Comparison of ENCODE assay signal across 18 cellular contexts in genomic region chr2:10415048-10415447, GRCh38.
"Had no signal": no experiment of that assay in that cellular context is flagged by ENCODE, and none has a peak within 500 bp of the region (broad histone marks: within the 10 kb centered on the region; RNA-seq: fewer than 3 reads in every experiment).

No MANE protein-coding gene starts in this region.

- H3K36me3 Mint-ChIP-seq: type B pancreatic cell had no signal

- H3K27ac Mint-ChIP-seq: activated CD4-positive, alpha-beta T cell treated with anti-CD3 and anti-CD28 coated beads, Interleukin-2, amount 10 ng/mL, durations not matched to agents 24 days and 14 days; activated CD8-positive, alpha-beta T cell treated with anti-CD3 and anti-CD28 coated beads, Interleukin-2, amount 10 ng/mL, durations not matched to agents 7 days and 5 days; activated naive CD4-positive, alpha-beta T cell treated with anti-CD3 and anti-CD28 coated beads for 36 hours; activated naive CD8-positive, alpha-beta T cell treated with anti-CD3 and anti-CD28 coated beads, Interleukin-2, amount 50 U/mL, for 24 hours; activated T-cell treated with anti-CD3 and anti-CD28 coated beads, Interleukin-2, amount 50 U/mL, for 24 hours; stimulated activated naive CD8-positive, alpha-beta T cell treated with anti-CD3 and anti-CD28 coated beads, Interleukin-15, Interleukin-2, amounts not matched to agents 100 ng/mL and 50 ng/mL, for 24 hours; type B pancreatic cell had no signal

- H3K9me3 Mint-ChIP-seq: activated CD4-positive, alpha-beta T cell treated with anti-CD3 and anti-CD28 coated beads, Interleukin-2, amount 10 ng/mL, durations not matched to agents 24 days and 14 days; activated naive CD4-positive, alpha-beta T cell treated with anti-CD3 and anti-CD28 coated beads for 36 hours; activated naive CD8-positive, alpha-beta T cell treated with anti-CD3 and anti-CD28 coated beads, Interleukin-2, amount 50 U/mL, for 24 hours; activated T-cell treated with anti-CD3 and anti-CD28 coated beads, Interleukin-2, amount 50 U/mL, for 24 hours; central memory CD8-positive, alpha-beta T cell; nephron; stimulated activated naive CD8-positive, alpha-beta T cell treated with anti-CD3 and anti-CD28 coated beads, Interleukin-15, Interleukin-2, amounts not matched to agents 100 ng/mL and 50 ng/mL, for 24 hours; type B pancreatic cell had no signal

- DNase-seq: activated CD4-positive, alpha-beta T cell treated with anti-CD3 and anti-CD28 coated beads, Interleukin-2, amount 10 ng/mL, durations not matched to agents 24 days and 14 days; activated CD8-positive, alpha-beta T cell treated with anti-CD3 and anti-CD28 coated beads, Interleukin-2, amount 10 ng/mL, durations not matched to agents 7 days and 5 days; activated naive CD4-positive, alpha-beta T cell treated with anti-CD3 and anti-CD28 coated beads for 36 hours; activated naive CD8-positive, alpha-beta T cell treated with anti-CD3 and anti-CD28 coated beads, Interleukin-2, amount 50 U/mL, for 24 hours; activated T-cell treated with anti-CD3 and anti-CD28 coated beads, Interleukin-2, amount 50 U/mL, for 24 hours; anterior cingulate cortex; cortex of kidney; effector CD4-positive, alpha-beta T cell; occipital lobe; retina; stimulated activated CD4-positive, alpha-beta T cell treated with anti-CD3 and anti-CD28 coated beads, Interleukin-2, amount 100 ng/mL, for 24 hours; T-helper 1 cell had no signal

- H3K27ac ChIP-seq: suprapubic skin had no signal

- H3K4me3 Mint-ChIP-seq: activated CD4-positive, alpha-beta T cell treated with anti-CD3 and anti-CD28 coated beads, Interleukin-2, amount 10 ng/mL, durations not matched to agents 24 days and 14 days; activated CD8-positive, alpha-beta T cell treated with anti-CD3 and anti-CD28 coated beads, Interleukin-2, amount 10 ng/mL, durations not matched to agents 7 days and 5 days; activated naive CD4-positive, alpha-beta T cell treated with anti-CD3 and anti-CD28 coated beads for 36 hours; activated naive CD8-positive, alpha-beta T cell treated with anti-CD3 and anti-CD28 coated beads, Interleukin-2, amount 50 U/mL, for 24 hours; activated T-cell treated with anti-CD3 and anti-CD28 coated beads, Interleukin-2, amount 50 U/mL, for 24 hours; central memory CD8-positive, alpha-beta T cell; nephron; stimulated activated naive CD8-positive, alpha-beta T cell treated with anti-CD3 and anti-CD28 coated beads, Interleukin-15, Interleukin-2, amounts not matched to agents 100 ng/mL and 50 ng/mL, for 24 hours; type B pancreatic cell had no signal

- H3K9me3 ChIP-seq: suprapubic skin had no signal

- H3K4me3 ChIP-seq: lung, suprapubic skin had no signal

- H3K36me3 ChIP-seq: suprapubic skin had no signal

- H3K27me3 ChIP-seq: suprapubic skin had no signal

- ATAC-seq: activated CD8-positive, alpha-beta T cell treated with anti-CD3 and anti-CD28 coated beads, Interleukin-2, amount 10 ng/mL, durations not matched to agents 7 days and 5 days; activated naive CD8-positive, alpha-beta T cell treated with anti-CD3 and anti-CD28 coated beads, Interleukin-2, amount 50 U/mL, for 24 hours had no signal

- H3K4me1 ChIP-seq: suprapubic skin had no signal

- H3K27me3 Mint-ChIP-seq: activated CD4-positive, alpha-beta T cell treated with anti-CD3 and anti-CD28 coated beads, Interleukin-2, amount 10 ng/mL, durations not matched to agents 24 days and 14 days; activated naive CD8-positive, alpha-beta T cell treated with anti-CD3 and anti-CD28 coated beads, Interleukin-2, amount 50 U/mL, for 24 hours; activated T-cell treated with anti-CD3 and anti-CD28 coated beads, Interleukin-2, amount 50 U/mL, for 24 hours; central memory CD8-positive, alpha-beta T cell; stimulated activated naive CD8-positive, alpha-beta T cell treated with anti-CD3 and anti-CD28 coated beads, Interleukin-15, Interleukin-2, amounts not matched to agents 100 ng/mL and 50 ng/mL, for 24 hours; type B pancreatic cell had no signal
